ENCODE assay signal across 21 cellular contexts in genomic region chr3:46252980-46253379, GRCh38. TPM values are rescaled to one million over a fixed set of nuclear protein-coding genes. Genes with fewer than 3 reads are reported as not detected.
DNase-seq lines count a peak whose midpoint lies in the region; ATAC-seq, FAIRE-seq and TF ChIP-seq lines count a peak whose summit lies in the region.
"Had no signal": no experiment of that assay in that cellular context is flagged by ENCODE, and none has a peak within 500 bp of the region (broad histone marks: within the 10 kb centered on the region; RNA-seq: fewer than 3 reads in every experiment).

No MANE protein-coding gene starts in this region.

- H3K27ac Mint-ChIP-seq in activated naive CD4-positive, alpha-beta T cell treated with anti-CD3 and anti-CD28 coated beads for 36 hours, result no peak overlapping the region
- no peak overlapping the region for H3K27ac Mint-ChIP-seq in activated naive CD4-positive, alpha-beta T cell treated with anti-CD3 and anti-CD28 coated beads, Interleukin-2, amount 10 ng/mL, durations not matched to agents 7 days and 5 days
- H3K27ac Mint-ChIP-seq in stimulated activated memory B cell treated with anti-CD40 and anti-IgM and Interleukin-4, amounts not matched to agents 10 μg/mL and 1 μg/mL and 100 μg/mL, for 72 hours, result no peak overlapping the region
- H3K27ac Mint-ChIP-seq: B cell; CD8-positive, alpha-beta T cell; H9; IgD-negative memory B cell had no signal

- CTCF ChIA-PET in activated naive CD4-positive, alpha-beta T cell treated with anti-CD3 and anti-CD28 coated beads for 36 hours (lab: Charles Lee), result interaction anchor here (0.7 kb wide), 1 partner anchor 44 kb away, joined by 5 read pairs; no protein-coding TSS in a partner anchor
- CTCF ChIA-PET in activated naive CD4-positive, alpha-beta T cell treated with anti-CD3 and anti-CD28 coated beads, Interleukin-2, amount 10 ng/mL, durations not matched to agents 7 days and 5 days (lab: Charles Lee), result no interaction called here
- CTCF ChIA-PET in GM12878 (lab: Yijun Ruan, JAX), result interaction anchor here (0.7 to 1.5 kb wide), 5 partner anchors 10 to 119 kb away, joined by 3 to 5 read pairs (median 3); partner anchors contain the start of gene CCR3

- H3K27me3 Mint-ChIP-seq in activated naive CD4-positive, alpha-beta T cell treated with anti-CD3 and anti-CD28 coated beads for 36 hours (ENCODE audit: low read depth), result peaks cover 13% of the 10 kb centered on the region
- peaks cover 60% of the 10 kb centered on the region for H3K27me3 Mint-ChIP-seq in activated naive CD4-positive, alpha-beta T cell treated with anti-CD3 and anti-CD28 coated beads, Interleukin-2, amount 10 ng/mL, durations not matched to agents 7 days and 5 days
- peaks cover 11% of the 10 kb centered on the region for H3K27me3 Mint-ChIP-seq in stimulated activated memory B cell treated with anti-CD40 and anti-IgM and Interleukin-4, amounts not matched to agents 10 μg/mL and 1 μg/mL and 100 μg/mL, for 72 hours

- no peak overlapping the region for H3K4me3 Mint-ChIP-seq in activated naive CD4-positive, alpha-beta T cell treated with anti-CD3 and anti-CD28 coated beads for 36 hours
- no peak overlapping the region for H3K4me3 Mint-ChIP-seq in activated naive CD4-positive, alpha-beta T cell treated with anti-CD3 and anti-CD28 coated beads, Interleukin-2, amount 10 ng/mL, durations not matched to agents 7 days and 5 days
- H3K4me3 Mint-ChIP-seq in stimulated activated memory B cell treated with anti-CD40 and anti-IgM and Interleukin-4, amounts not matched to agents 10 μg/mL and 1 μg/mL and 100 μg/mL, for 72 hours, result no peak overlapping the region
- H3K4me3 Mint-ChIP-seq: B cell; CD8-positive, alpha-beta T cell; H9; IgD-negative memory B cell had no signal

- in situ Hi-C loops in GM13977 (cut with MboI; ENCODE audit: low pct_unique_long_range_greater_than_20kb, low sequenced_read_pairs, unreplicated experiment), result no loop called here
- in situ Hi-C loops in GM12878 (cut with MboI), result no loop called here

- peak; percentile 16 for DNase-seq in activated naive CD4-positive, alpha-beta T cell treated with anti-CD3 and anti-CD28 coated beads for 36 hours
- DNase-seq in activated naive CD4-positive, alpha-beta T cell treated with anti-CD3 and anti-CD28 coated beads, Interleukin-2, amount 10 ng/mL, durations not matched to agents 7 days and 5 days, result no peak
- DNase-seq in GM13977 (ENCODE audit: low spot score) (peak; percentile 15), GM12878 (ENCODE audit: low read depth, low spot score) (no peak), NCI-H1092 (lab: John Stamatoyannopoulos, UW) (no peak), NCI-H1105 treated with DMSO at 0.1 percent for 48 hours (lab: John Stamatoyannopoulos, UW) (no peak), NCI-H2196 treated with DMSO at 0.1 percent for 48 hours (lab: John Stamatoyannopoulos, UW; ENCODE audit: unreplicated experiment) (no peak)
- DNase-seq: Calu3; CD8-positive, alpha-beta T cell; DMS 273 treated with DMSO at 0.1 percent for 48 hours; DMS53; H9 had no signal

- SMC1A ChIA-PET in GM12878 (lab: Charles Lee; ENCODE audit: uncharacterized antibody, unreplicated experiment), result interaction anchor here (0.7 to 2.0 kb wide), 4 partner anchors 10 to 119 kb away, joined by 3 to 4 read pairs (median 4); no protein-coding TSS in a partner anchor

- no peaks in the 10 kb centered on the region; the same call in 2 of the 3 replicates for H3K9me3 ChIP-seq in GM12878 (replicated peaks; ENCODE audit: control insufficient read depth, insufficient read depth, low read length)
- H3K9me3 ChIP-seq: BLaER1 treated with 17β-estradiol and CSF1 and Interleukin-3, amounts not matched to agents 10 nM and 100 nM had no signal

- FAIRE-seq in GM12878 (lab: Jason Lieb, UNC), result no peak
- FAIRE-seq: G401.6, GM19239, H1, HepG2 had no signal

- TF ChIP-seq POLR2A in GM12878 (IDR thresholded peaks at IDR 0.05; ENCODE audit: low read depth, low read length), result no peak

- no peak overlapping the region for H3K4me2 ChIP-seq in GM12878 (ENCODE audit: control insufficient read depth, insufficient read depth)

- H3K36me3 ChIP-seq in GM12878 (ENCODE audit: control insufficient read depth in 2 of 2, insufficient read depth in 2 of 2, low read length in 1 of 2), result no peaks in the 10 kb centered on the region
- H3K36me3 ChIP-seq: BLaER1 treated with 17β-estradiol and CSF1 and Interleukin-3, amounts not matched to agents 10 nM and 100 nM had no signal

- no peaks in the 10 kb centered on the region for H3K4me1 ChIP-seq in GM12878 (ENCODE audit: control insufficient read depth, insufficient read depth, low read length)

- H3K9me3 Mint-ChIP-seq in activated naive CD4-positive, alpha-beta T cell treated with anti-CD3 and anti-CD28 coated beads for 36 hours, result no peaks in the 10 kb centered on the region
- H3K9me3 Mint-ChIP-seq in activated naive CD4-positive, alpha-beta T cell treated with anti-CD3 and anti-CD28 coated beads, Interleukin-2, amount 10 ng/mL, durations not matched to agents 7 days and 5 days, result no peaks in the 10 kb centered on the region
- H3K9me3 Mint-ChIP-seq in stimulated activated memory B cell treated with anti-CD40 and anti-IgM and Interleukin-4, amounts not matched to agents 10 μg/mL and 1 μg/mL and 100 μg/mL, for 72 hours, result no peaks in the 10 kb centered on the region
- H3K9me3 Mint-ChIP-seq: CD8-positive, alpha-beta T cell had no signal

- H2AFZ ChIP-seq in GM12878 (ENCODE audit: control insufficient read depth, low read depth, low read length), result no peak overlapping the region

- TF ChIP-seq CTCF in GM13977 (IDR thresholded peaks at IDR 0.05; ENCODE audit: extremely low read depth, insufficient read depth, missing control alignments), result no peak
- TF ChIP-seq CTCF in GM12878 (IDR thresholded peaks at IDR 0.05 in 2 of 3, conservative IDR thresholded peaks at IDR 0.05 in 1 of 3; ENCODE audit: control insufficient read depth in 2 of 3, extremely low read depth in 1 of 3, insufficient read depth in 1 of 3, low read depth in 3 of 3, low read length in 3 of 3), result no peak

- no peaks in the 10 kb centered on the region for H3K36me3 Mint-ChIP-seq in activated naive CD4-positive, alpha-beta T cell treated with anti-CD3 and anti-CD28 coated beads for 36 hours (ENCODE audit: low read depth)
- no peaks in the 10 kb centered on the region for H3K36me3 Mint-ChIP-seq in activated naive CD4-positive, alpha-beta T cell treated with anti-CD3 and anti-CD28 coated beads, Interleukin-2, amount 10 ng/mL, durations not matched to agents 7 days and 5 days
- H3K36me3 Mint-ChIP-seq in stimulated activated memory B cell treated with anti-CD40 and anti-IgM and Interleukin-4, amounts not matched to agents 10 μg/mL and 1 μg/mL and 100 μg/mL, for 72 hours, result no peaks in the 10 kb centered on the region
- H3K36me3 Mint-ChIP-seq: CD8-positive, alpha-beta T cell; IgD-negative memory B cell had no signal

- TF ChIP-seq RAD21 in GM12878 (IDR thresholded peaks at IDR 0.05; ENCODE audit: insufficient read depth, low read depth, low read length), result no peak

- intact Hi-C loops in activated naive CD4-positive, alpha-beta T cell treated with anti-CD3 and anti-CD28 coated beads for 36 hours (cut with micrococcal nuclease), result no loop called here
- intact Hi-C loops in GM12878 (cut with micrococcal nuclease; ENCODE audit: unreplicated experiment), result no loop called here

- no peaks in the 10 kb centered on the region for H3K4me1 Mint-ChIP-seq in activated naive CD4-positive, alpha-beta T cell treated with anti-CD3 and anti-CD28 coated beads for 36 hours (ENCODE audit: low read depth)
- H3K4me1 Mint-ChIP-seq in activated naive CD4-positive, alpha-beta T cell treated with anti-CD3 and anti-CD28 coated beads, Interleukin-2, amount 10 ng/mL, durations not matched to agents 7 days and 5 days, result no peaks in the 10 kb centered on the region
- peaks cover 7% of the 10 kb centered on the region for H3K4me1 Mint-ChIP-seq in stimulated activated memory B cell treated with anti-CD40 and anti-IgM and Interleukin-4, amounts not matched to agents 10 μg/mL and 1 μg/mL and 100 μg/mL, for 72 hours
- H3K4me1 Mint-ChIP-seq: H9 had no signal

- WGBS in GM12878 (ENCODE audit: insufficient coverage, insufficient replicate concordance, low lambda C conversion rate, missing lambda C conversion rate), result 0% methylated on average over 1 of the region's 1 CpG

- TF ChIP-seq EP300 in GM12878 (IDR thresholded peaks at IDR 0.05; ENCODE audit: borderline replicate concordance in 1 of 2, control insufficient read depth in 1 of 2, low read depth in 2 of 2, low read length in 2 of 2), result no peak

- no TSS peak for BruUV-seq in GM12878 (replicated peaks; lab: Mats Ljungman, UMichigan)

- RAD21 ChIA-PET in GM12878 (lab: Charles Lee; ENCODE audit: unreplicated experiment), result interaction anchor here (0.6 to 1.8 kb wide), 7 partner anchors 11 to 314 kb away, joined by 3 to 5 read pairs (median 3); partner anchors contain the start of gene CCR1

- ATAC-seq in GM12878, result peak; percentile 49
- peak; percentile 76 for ATAC-seq in stimulated activated memory B cell treated with anti-CD40 and anti-IgM and Interleukin-4, amounts not matched to agents 10 μg/mL and 1 μg/mL and 100 μg/mL, for 72 hours
- ATAC-seq: CD8-positive, alpha-beta T cell; HepG2 had no signal

- H3K9ac ChIP-seq in GM12878 (ENCODE audit: control insufficient read depth, insufficient read depth, low read length), result no peak overlapping the region
- H3K9ac ChIP-seq: BLaER1 treated with 17β-estradiol and CSF1 and Interleukin-3, amounts not matched to agents 10 nM and 100 nM had no signal

- no peaks in the 10 kb centered on the region for H4K20me1 ChIP-seq in GM12878 (ENCODE audit: control insufficient read depth, insufficient read depth)
- H4K20me1 ChIP-seq: BLaER1 treated with 17β-estradiol and CSF1 and Interleukin-3, amounts not matched to agents 10 nM and 100 nM had no signal

- POLR2A ChIA-PET in GM12878 (lab: Charles Lee), result no interaction called here

- H3K4me3 ChIP-seq in GM12878, result no peak overlapping the region
- H3K4me3 ChIP-seq: BLaER1 treated with 17β-estradiol and CSF1 and Interleukin-3, amounts not matched to agents 10 nM and 100 nM had no signal

- no peak overlapping the region for H3K27ac ChIP-seq in GM12878 (ENCODE audit: control insufficient read depth, insufficient read depth)
- H3K27ac ChIP-seq: BLaER1 treated with 17β-estradiol and CSF1 and Interleukin-3, amounts not matched to agents 10 nM and 100 nM had no signal

- no peaks in the 10 kb centered on the region for H3K27me3 ChIP-seq in GM12878 (replicated peaks in 1 of 2; ENCODE audit: control insufficient read depth in 2 of 2, insufficient read depth in 2 of 2, low read length in 1 of 2)
- H3K27me3 ChIP-seq: BLaER1 treated with 17β-estradiol and CSF1 and Interleukin-3, amounts not matched to agents 10 nM and 100 nM had no signal

- no peaks in the 10 kb centered on the region for H3K79me2 ChIP-seq in GM12878 (ENCODE audit: control insufficient read depth, insufficient read depth, low read length)

RNA-seq across cellular contexts. Expression of gene CCR3, which starts 10.7 kb away (rescaled TPM):
- not detected for total RNA-seq in activated naive CD4-positive, alpha-beta T cell treated with anti-CD3 and anti-CD28 coated beads for 36 hours
- total RNA-seq in GM12878 (2013; cell fraction: nucleolus; rRNA removed), result 0.42 and 0.54 TPM in 2 replicates
- total RNA-seq in GM12878 (2014; rRNA removed) (0.23 and 0.65 TPM in 2 replicates), GM12878 (2014; rRNA removed; fragmentation: Illumina TruSeq; extraction: Trizol) (0.27 and 0.60 TPM in 2 replicates), GM12878 (2021) (0.41 and 0.66 TPM in 2 replicates)
- polyA plus RNA-seq in GM12878 (2011; ENCODE audit: low read depth), result not detected
- polyA plus RNA-seq in GM12878 (2011; rRNA removed) (not detected in 2 replicates), GM12878 (2014; fragmentation: Illumina TruSeq; extraction: Trizol) (0.65 and 0.78 TPM in 2 replicates), GM12878 (2014; fragmentation: Nextera tagmentation; extraction: Ambion mirVana) (under 1 TPM; 0.53 TPM), GM12878 (2014; rRNA removed) (0.58 TPM in 2 replicates), GM12878 (2016; fragmentation: Nextera tagmentation; extraction: Ambion mirVana) (under 1 TPM; 0.13 to 0.20 TPM)
- polyA plus RNA-seq in GM12878 (2011; cell fraction: cytosol; rRNA removed), result 0.05 and 0.06 TPM in 2 replicates
- not detected in 2 replicates for polyA plus RNA-seq in GM12878 (2011; cell fraction: nucleus; rRNA removed)
- 0.19 and 0.27 TPM in 2 replicates for polyA plus RNA-seq in GM12878 (2012)
- polyA minus RNA-seq in GM12878 (2011; rRNA and poly(A)+ RNA removed), result not detected in 2 replicates
- polyA minus RNA-seq in GM12878 (2011; cell fraction: cytosol; rRNA and poly(A)+ RNA removed), result not detected in 2 replicates
- polyA minus RNA-seq in GM12878 (2011; cell fraction: nucleus; rRNA and poly(A)+ RNA removed), result not detected in 2 replicates
- total RNA-seq: A172; B cell; CD8-positive, alpha-beta T cell; H1; H9; HepG2 had no signal
- polyA plus RNA-seq: H1, HepG2 had no signal

RNA-seq across cellular contexts. Expression of gene CCR1, which starts 44.9 kb away (rescaled TPM):
- not detected for total RNA-seq in activated naive CD4-positive, alpha-beta T cell treated with anti-CD3 and anti-CD28 coated beads for 36 hours
- total RNA-seq in GM12878 (2013; cell fraction: nucleolus; rRNA removed), result 5.2 and 5.5 TPM in 2 replicates
- total RNA-seq in GM12878 (2014; rRNA removed) (8.3 and 10.1 TPM in 2 replicates), GM12878 (2014; rRNA removed; fragmentation: Illumina TruSeq; extraction: Trizol) (9.6 TPM in 2 replicates), GM12878 (2021) (6.4 and 7.3 TPM in 2 replicates)
- polyA plus RNA-seq in GM12878 (2011; ENCODE audit: low read depth), result 4.3 TPM
- polyA plus RNA-seq in GM12878 (2011; rRNA removed) (8.8 and 9.5 TPM in 2 replicates), GM12878 (2014; fragmentation: Illumina TruSeq; extraction: Trizol) (11.0 and 13.2 TPM in 2 replicates), GM12878 (2014; fragmentation: Nextera tagmentation; extraction: Ambion mirVana) (1 to 10 TPM; 3.4 to 3.7 TPM), GM12878 (2014; rRNA removed) (6.4 and 8.2 TPM in 2 replicates), GM12878 (2016; fragmentation: Nextera tagmentation; extraction: Ambion mirVana) (1 to 10 TPM; 2.3 to 3.6 TPM)
- polyA plus RNA-seq in GM12878 (2011; cell fraction: cytosol; rRNA removed), result 7.1 and 7.3 TPM in 2 replicates
- 3.9 TPM in 2 replicates for polyA plus RNA-seq in GM12878 (2011; cell fraction: nucleus; rRNA removed)
- polyA plus RNA-seq in GM12878 (2012), result 4.4 and 7.3 TPM in 2 replicates
- polyA minus RNA-seq in GM12878 (2011; rRNA and poly(A)+ RNA removed), result 11.1 and 14.2 TPM in 2 replicates
- 1.9 and 2.8 TPM in 2 replicates for polyA minus RNA-seq in GM12878 (2011; cell fraction: cytosol; rRNA and poly(A)+ RNA removed)
- 5.4 and 8.6 TPM in 2 replicates for polyA minus RNA-seq in GM12878 (2011; cell fraction: nucleus; rRNA and poly(A)+ RNA removed)
- total RNA-seq: A172, H1, H9, HepG2 had no signal
- polyA plus RNA-seq: H1, HepG2 had no signal

Comparison
In these comparisons a context has a peak if more than half of its experiments do, and no peak if none do; other contexts are left out.
1. DNase-seq: peak in activated naive CD4-positive, alpha-beta T cell treated with anti-CD3 and anti-CD28 coated beads for 36 hours (single experiment) and GM13977 (single experiment); none in activated naive CD4-positive, alpha-beta T cell treated with anti-CD3 and anti-CD28 coated beads, Interleukin-2, amount 10 ng/mL, durations not matched to agents 7 days and 5 days (single experiment), GM12878 (single experiment), NCI-H1092 (single experiment), NCI-H1105 treated with DMSO at 0.1 percent for 48 hours (single experiment) and NCI-H2196 treated with DMSO at 0.1 percent for 48 hours (single experiment).
2. RNA of gene CCR1, which starts 44.9 kb away (total RNA-seq): 5.2 to 10.1 TPM in GM12878; not detected in activated naive CD4-positive, alpha-beta T cell treated with anti-CD3 and anti-CD28 coated beads for 36 hours; every median in the first group is over 4 times any median in the second.